1 cellular context compared by ENCODE assay signal in genomic region chr5:84724683-84725082, GRCh38.
TF ChIP-seq lines count a peak whose summit lies in the region.

No MANE protein-coding gene starts in this region.

TF ChIP-seq in GM12878, 131 proteins besides CTCF, POLR2A, EP300 and RAD21 (continued from another document):
- TF ChIP-seq SKIL (IDR thresholded peaks at IDR 0.05; ENCODE audit: low read depth, poor library complexity, severe bottlenecking) (no peak), NBN (IDR thresholded peaks at IDR 0.05) (no peak), ATF3 (IDR thresholded peaks at IDR 0.05; ENCODE audit: borderline replicate concordance, extremely low read depth, low read depth, low read length) (no peak), ZNF384 (IDR thresholded peaks at IDR 0.05; ENCODE audit: borderline replicate concordance, low read depth, low read length) (no peak), DPF2 (IDR thresholded peaks at IDR 0.05) (no peak), NR2C2 (IDR thresholded peaks at IDR 0.05; ENCODE audit: borderline replicate concordance, control insufficient read depth, insufficient read length, low read depth) (no peak), SMARCA5 (IDR thresholded peaks at IDR 0.05) (no peak), STAT3 (IDR thresholded peaks at IDR 0.05; ENCODE audit: low read depth, low read length) (no peak), ETV6 (conservative IDR thresholded peaks at IDR 0.05 in 1 of 2, IDR thresholded peaks at IDR 0.05 in 1 of 2; ENCODE audit: borderline replicate concordance in 1 of 2, low read depth in 1 of 2) (no peak)
